ENCODE assay signal across 8 cellular contexts in genomic region chr15:65862682-65863081, GRCh38. TPM values are rescaled to one million over a fixed set of nuclear protein-coding genes. Genes with fewer than 3 reads are reported as not detected.
A peak's percentile ranks its signal among the peaks of the same experiment; 100 is the strongest.
DNase-seq lines count a peak whose midpoint lies in the region; ATAC-seq, FAIRE-seq and TF ChIP-seq lines count a peak whose summit lies in the region.

No MANE protein-coding gene starts in this region.

- H3K14ac ChIP-seq in H1 (ENCODE audit: insufficient read length), result no peak overlapping the region

- FAIRE-seq in H1 (lab: Jason Lieb, UNC), result peak; percentile 96

- no peak overlapping the region for H2BK15ac ChIP-seq in H1 (ENCODE audit: low read length)

- no peak overlapping the region for H3K56ac ChIP-seq in H1 (replicated peaks; ENCODE audit: insufficient read length, low read depth, low read length)

- H3K23me2 ChIP-seq in H1 (ENCODE audit: low read depth, low read length), result no peaks in the 10 kb centered on the region

- H3K4me3 ChIP-seq in BJ (ENCODE audit: low read depth, low read length) (no peak overlapping the region), H1 (ENCODE audit: extremely low read depth in 1 of 4, insufficient read depth in 2 of 4, low read depth in 3 of 4, low read length in 4 of 4) (no peak overlapping the region), neutrophil (ENCODE audit: low read depth in 1 of 2, low read length in 1 of 2) (no peak overlapping the region)

- H2AK5ac ChIP-seq in H1 (ENCODE audit: low read depth, low read length), result no peak overlapping the region

- TF ChIP-seq CTCF in BJ (IDR thresholded peaks at IDR 0.05; ENCODE audit: insufficient read depth, low read depth, low read length), result peak; percentile 41
- TF ChIP-seq CTCF in H1 (IDR thresholded peaks at IDR 0.05; ENCODE audit: control extremely low read depth in 1 of 3, insufficient read depth in 1 of 3, low read depth in 1 of 3, low read length in 3 of 3), result peak; percentile 58 to 82 (median 65)
- peak; percentile 31 for TF ChIP-seq CTCF in neutrophil (IDR thresholded peaks at IDR 0.05)

- no peak overlapping the region for H4K91ac ChIP-seq in H1 (replicated peaks; ENCODE audit: insufficient read length, low read length)

- H4K8ac ChIP-seq in H1 (ENCODE audit: extremely low read depth, insufficient read depth, low read length), result no peak overlapping the region

- no peak overlapping the region for H2BK5ac ChIP-seq in H1 (ENCODE audit: low read depth, low read length)

- no peak for TF ChIP-seq EP300 in H1 (IDR thresholded peaks at IDR 0.05; ENCODE audit: borderline replicate concordance in 1 of 2, low read depth in 2 of 2, low read length in 2 of 2)

- CTCF ChIA-PET in BJ (lab: Yijun Ruan, JAX), result interaction anchor here (1.0 to 2.5 kb wide), 4 partner anchors 9 to 224 kb away, joined by 3 to 8 read pairs (median 7); no protein-coding TSS in a partner anchor
- CTCF ChIA-PET in H1 (lab: Charles Lee; ENCODE audit: partially characterized antibody), result interaction anchor here (0.6 to 2.4 kb wide), 32 partner anchors 9 to 583 kb away, joined by 3 to 14 read pairs (median 3); partner anchors contain the start of gene INTS14

- DNase-seq in BJ (ENCODE audit: low read depth) (no peak), NCI-H2227 (lab: John Stamatoyannopoulos, UW; ENCODE audit: unreplicated experiment) (peak; percentile 69), H1 (ENCODE audit: low read depth in 1 of 2, low spot score in 2 of 2) (peak; percentile 69 to 76), cerebellar nuclear complex (lab: John Stamatoyannopoulos, UW) (no peak)
- DNase-seq in activated CD4-positive, alpha-beta T cell treated with anti-CD3 and anti-CD28 coated beads for 24 hours (ENCODE audit: low read depth in 2 of 2), result peak; percentile 42 to 55

- TF ChIP-seq RAD21 in H1 (IDR thresholded peaks at IDR 0.05 in 1 of 2, conservative IDR thresholded peaks at IDR 0.05 in 1 of 2; ENCODE audit: low read depth in 2 of 2, low read length in 2 of 2), result peak; percentile 26 to 49; a peak in 3 of 4 replicates

- H3K36me3 ChIP-seq in BJ (ENCODE audit: control insufficient read depth, insufficient read depth, low read length) (no peaks in the 10 kb centered on the region), H1 (ENCODE audit: control insufficient read depth in 2 of 4, insufficient read depth in 4 of 4, low read length in 3 of 4) (no peaks in the 10 kb centered on the region), neutrophil (no peaks in the 10 kb centered on the region)

- peak overlapping the region; percentile 13 for H4K5ac ChIP-seq in H1 (ENCODE audit: insufficient read length, low read depth, low read length)

- H3K79me2 ChIP-seq in H1 (ENCODE audit: control insufficient read depth in 1 of 2, insufficient read depth in 2 of 2, low read length in 2 of 2), result no peaks in the 10 kb centered on the region

- no peaks in the 10 kb centered on the region for H3K79me1 ChIP-seq in H1 (ENCODE audit: low read depth, low read length)

- 0 out of 2 replicates have a peak overlapping the region, but pooled peaks have one; percentile 10 for H2AFZ ChIP-seq in H1 (ENCODE audit: low read length)

- H3K9ac ChIP-seq in H1 (replicated peaks in 1 of 4; ENCODE audit: extremely low read depth in 1 of 4, low read depth in 3 of 4, low read length in 3 of 4), result no peak overlapping the region

- no peak overlapping the region for H2BK20ac ChIP-seq in H1 (ENCODE audit: low read length)

- H2BK120ac ChIP-seq in H1 (replicated peaks; ENCODE audit: low read depth, low read length), result no peak overlapping the region

- H3K9me3 ChIP-seq in H1 (ENCODE audit: insufficient read depth in 2 of 2, low read depth in 1 of 2, low read length in 1 of 2), result no peaks in the 10 kb centered on the region
- H3K9me3 ChIP-seq in neutrophil, result no peaks in the 10 kb centered on the region

- ATAC-seq in GM21529 (IDR thresholded peaks at IDR 0.05; ENCODE audit: unreplicated experiment), result peak; percentile 74
- ATAC-seq in GM21786 (IDR thresholded peaks at IDR 0.05; ENCODE audit: unreplicated experiment), result no peak

- TF ChIP-seq POLR2A in H1 (IDR thresholded peaks at IDR 0.05; ENCODE audit: control extremely low read depth in 1 of 2, low read depth in 2 of 2, low read length in 2 of 2), result no peak

- POLR2A ChIA-PET in BJ (lab: Charles Lee), result no interaction called here
- POLR2A ChIA-PET in H1 (lab: Charles Lee; ENCODE audit: partially characterized antibody), result interaction anchor here (1.1 to 1.3 kb wide), 2 partner anchors 16 to 220 kb away, joined by 3 read pairs; no protein-coding TSS in a partner anchor

- 50% methylated on average over 1 of the region's 1 CpG; no CpG with 5 or more reads in 1 of the 2 experiments for WGBS in H1 (ENCODE audit: extremely low coverage in 1 of 2, insufficient coverage in 1 of 2, insufficient read length in 1 of 2, insufficient replicate concordance in 2 of 2, low coverage in 1 of 2, low lambda C conversion rate in 2 of 2, missing lambda C conversion rate in 1 of 2), 2 experiments

- H3K27me3 ChIP-seq in BJ (ENCODE audit: control insufficient read depth, insufficient read depth, low read length), result no peaks in the 10 kb centered on the region
- no peaks in the 10 kb centered on the region for H3K27me3 ChIP-seq in H1 (replicated peaks in 1 of 4; ENCODE audit: control insufficient read depth in 3 of 4, extremely low read depth in 1 of 4, insufficient read depth in 3 of 4, low read length in 3 of 4)
- H3K27me3 ChIP-seq in neutrophil, result no peaks in the 10 kb centered on the region

- no peaks in the 10 kb centered on the region for H4K20me1 ChIP-seq in H1 (replicated peaks in 1 of 2; ENCODE audit: control insufficient read depth in 1 of 2, insufficient read depth in 2 of 2, low read length in 2 of 2)

- H3K4me1 ChIP-seq in H1 (replicated peaks in 1 of 4; ENCODE audit: control insufficient read depth in 3 of 4, insufficient read depth in 4 of 4, low read length in 3 of 4) (no peaks in the 10 kb centered on the region; a peak in 1 of 7 replicates), neutrophil (ENCODE audit: control insufficient read depth in 1 of 2, insufficient read depth in 1 of 2, low read depth in 1 of 2, low read length in 1 of 2) (peaks cover 9 to 10% of the 10 kb centered on the region in 2 experiments)

- H3K27ac ChIP-seq in H1 (ENCODE audit: low read depth, low read length) (no peak overlapping the region), neutrophil (no peak overlapping the region)

- H3K23ac ChIP-seq in H1 (ENCODE audit: insufficient read length), result no peak overlapping the region

- no peak overlapping the region for H3K4me2 ChIP-seq in H1 (ENCODE audit: insufficient read depth in 1 of 2, low read depth in 2 of 2, low read length in 2 of 2)

- H3K4ac ChIP-seq in H1 (replicated peaks; ENCODE audit: insufficient read length, low read depth, low read length), result no peak overlapping the region

- no peak overlapping the region for H2BK12ac ChIP-seq in H1 (ENCODE audit: low read depth, low read length)

- H3K18ac ChIP-seq in H1 (ENCODE audit: extremely low read depth, low read length), result no peak overlapping the region

TF ChIP-seq in H1, 55 proteins besides CTCF, POLR2A, EP300 and RAD21 (continues in another document):
- TF ChIP-seq RNF2 (IDR thresholded peaks at IDR 0.05; ENCODE audit: borderline replicate concordance, low read depth, low read length, missing control alignments, poor library complexity, severe bottlenecking) (no peak), CHD2 (IDR thresholded peaks at IDR 0.05; ENCODE audit: low read length) (no peak), EZH2 (IDR thresholded peaks at IDR 0.05; ENCODE audit: low read depth, low read length, severe bottlenecking) (no peak), BACH1 (IDR thresholded peaks at IDR 0.05; ENCODE audit: low read length) (peak; percentile 88), TAF1 (IDR thresholded peaks at IDR 0.05; ENCODE audit: low read depth, low read length) (no peak), USF2 (IDR thresholded peaks at IDR 0.05; ENCODE audit: low read length) (no peak), POLR2AphosphoS5 (IDR thresholded peaks at IDR 0.05; ENCODE audit: low read depth, low read length) (no peak), FOSL1 (IDR thresholded peaks at IDR 0.05; ENCODE audit: insufficient read depth, low read depth, low read length) (no peak), E2F6 (IDR thresholded peaks at IDR 0.05) (peak; percentile 53; the same call in 1 of the 2 replicates), CBX5 (IDR thresholded peaks at IDR 0.05; ENCODE audit: low read depth, low read length) (no peak), HDAC6 (IDR thresholded peaks at IDR 0.05; ENCODE audit: low read depth, low read length) (no peak), KDM5A (IDR thresholded peaks at IDR 0.05; ENCODE audit: low read length) (no peak), CTBP2 (IDR thresholded peaks at IDR 0.05; ENCODE audit: borderline replicate concordance, insufficient read depth, insufficient read length, low read length) (no peak), SAP30 (IDR thresholded peaks at IDR 0.05; ENCODE audit: insufficient read depth, insufficient replicate concordance, low read length) (no peak), SIRT6 (IDR thresholded peaks at IDR 0.05; ENCODE audit: low read length) (no peak), KDM1A (IDR thresholded peaks at IDR 0.05; ENCODE audit: borderline replicate concordance, low read length) (no peak)

RNA-seq across cellular contexts. Expression of gene RAB11A, which starts 6.6 kb away (rescaled TPM):
- polyA plus RNA-seq in BJ (2011; rRNA removed), result 165 and 243 TPM in 2 replicates
- 37.0 and 56.2 TPM in 2 replicates for polyA minus RNA-seq in BJ (2011; rRNA and poly(A)+ RNA removed)
- total RNA-seq in H1 (2021; fragmentation: NEBNext Ultra II Directional; extraction: Animal tissue kit (Norgen Biotek cat#: 25700)), result 247 and 254 TPM in 2 replicates
- 141 and 211 TPM in 2 replicates for polyA plus RNA-seq in H1 (2011; rRNA removed)
- polyA plus RNA-seq in H1 (2011; cell fraction: cytosol; rRNA removed), result 272 TPM
- 63.0 TPM for polyA plus RNA-seq in H1 (2011; cell fraction: nucleus; rRNA removed)
- polyA plus RNA-seq in H1 (2012, experiment 1 of 2), result 251 to 406 TPM (median 294 TPM) in 4 replicates
- polyA plus RNA-seq in H1 (2012, experiment 2 of 2), result 121 TPM
- 211 TPM for polyA plus RNA-seq in H1 (2013, experiment 1 of 2)
- polyA plus RNA-seq in H1 (2013, experiment 2 of 2), result 229 TPM
- polyA minus RNA-seq in H1 (2011; rRNA and poly(A)+ RNA removed), result 212 and 347 TPM in 2 replicates
- 74.1 TPM for polyA minus RNA-seq in H1 (2011; cell fraction: cytosol; rRNA and poly(A)+ RNA removed)
- 32.8 TPM for polyA minus RNA-seq in H1 (2011; cell fraction: nucleus; rRNA and poly(A)+ RNA removed)

Comparison
In these comparisons a context has a peak if more than half of its experiments do, and no peak if none do; other contexts are left out.
1. DNase-seq: peak in NCI-H2227 (single experiment), activated CD4-positive, alpha-beta T cell treated with anti-CD3 and anti-CD28 coated beads for 24 hours (2 of 2) and H1 (2 of 2); none in BJ (single experiment) and cerebellar nuclear complex (0 of 2).
2. Peak in every context shown above with its lines, with median percentiles within 50 percentile points of each other: CTCF ChIP-seq.